ENCODE assay signal across 8 cellular contexts in the genomic region with DNA sequence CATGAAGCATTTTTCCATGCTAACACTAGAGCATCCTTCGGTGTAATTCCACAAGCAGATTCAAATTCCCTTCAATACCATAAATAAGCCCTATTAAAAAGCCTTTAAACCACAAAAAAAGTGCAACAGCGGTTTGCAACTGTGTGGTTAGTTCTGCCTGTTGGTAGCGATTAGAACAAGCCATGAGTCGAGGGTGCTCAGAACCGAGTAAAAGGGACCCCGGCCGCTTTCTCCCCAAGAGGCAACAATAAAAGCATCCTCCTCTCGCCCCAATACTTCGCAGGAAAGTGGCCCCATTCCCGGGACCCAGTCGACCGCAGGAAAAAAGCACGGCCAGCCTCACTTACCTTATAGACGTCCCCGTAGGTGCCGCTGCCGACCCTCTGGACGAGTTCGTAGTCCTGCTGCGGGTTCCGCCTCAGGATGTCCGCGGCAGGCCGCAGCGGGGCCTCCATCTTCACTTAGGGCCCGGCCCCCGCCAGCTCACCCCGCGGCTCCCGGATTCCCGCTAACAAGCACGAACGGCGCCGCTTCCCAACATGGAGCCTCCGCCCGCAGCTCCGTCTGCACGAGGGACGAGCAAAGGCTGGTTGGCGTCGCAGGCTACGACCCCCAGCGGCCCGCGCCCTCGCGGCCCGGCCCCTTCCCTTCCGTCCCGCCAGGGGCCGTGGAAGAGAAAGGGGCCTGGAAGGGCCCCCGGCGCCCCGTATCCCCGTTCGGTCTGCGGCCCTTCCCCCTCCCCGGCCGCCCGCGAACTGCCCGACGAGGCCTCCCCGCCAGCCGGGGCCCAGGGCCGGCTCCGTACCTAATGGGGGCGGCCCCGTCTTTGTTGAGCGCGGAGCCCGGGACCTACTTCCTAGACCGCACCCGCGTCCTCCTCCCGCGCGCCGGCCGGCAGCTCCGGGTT. TPM values are rescaled to one million over a fixed set of nuclear protein-coding genes. Genes with fewer than 3 reads are reported as not detected.
DNase-seq lines count a peak whose midpoint lies in the region; ATAC-seq and TF ChIP-seq lines count a peak whose summit lies in the region.

No MANE protein-coding gene starts in this region.

- BruUV-seq in mammary epithelial cell (replicated peaks; lab: Mats Ljungman, UMichigan) = no TSS peak

- DNase-seq in ELF-1 (ENCODE audit: low read depth, low spot score) = peak; percentile 69
- DNase-seq in HK-2 (ENCODE audit: unreplicated experiment) = peak; percentile 56
- peak; percentile 57 for DNase-seq in SW480 (ENCODE audit: low spot score)
- DNase-seq in mammary epithelial cell = peak; percentile 54
- DNase-seq in islet precursor cell = peak; percentile 74
- DNase-seq in spleen = peak; percentile 90
- DNase-seq in DMS153 (lab: John Stamatoyannopoulos, UW) = no peak

- TF ChIP-seq CTCF in mammary epithelial cell (conservative IDR thresholded peaks at IDR 0.05 in 1 of 2, IDR thresholded peaks at IDR 0.05 in 1 of 2; ENCODE audit: extremely low read depth in 1 of 2, insufficient read depth in 1 of 2, low read depth in 1 of 2, low read length in 2 of 2) = no peak
- TF ChIP-seq CTCF in spleen (IDR thresholded peaks at IDR 0.05 in 8 of 11, conservative IDR thresholded peaks at IDR 0.05 in 3 of 11) = no peak

- H3K27me3 ChIP-seq in mammary epithelial cell (ENCODE audit: insufficient read depth, low read length) = no peaks in the 10 kb centered on the region
- H3K27me3 ChIP-seq in spleen (replicated peaks in 1 of 7) = no peaks in the 10 kb centered on the region

- H2AFZ ChIP-seq in mammary epithelial cell (ENCODE audit: low read depth, low read length) = peak overlapping the region; percentile 100

- H3K36me3 ChIP-seq in mammary epithelial cell (ENCODE audit: insufficient read depth, low read length) = no peaks in the 10 kb centered on the region
- H3K36me3 ChIP-seq in spleen = peaks cover 0 to 10% (median 0%) of the 10 kb centered on the region in 6 donors

- H3K27ac ChIP-seq in mammary epithelial cell (ENCODE audit: insufficient read depth, low read depth, low read length) (peak overlapping the region; percentile 86), spleen (peak overlapping the region; percentile 87 to 98 (median 96))

- CTCF ChIA-PET in mammary epithelial cell (lab: Charles Lee; ENCODE audit: low non-redundant PET) = interaction anchor here (0.6 to 1.1 kb wide), 3 partner anchors 35 to 211 kb away, joined by 6 to 9 read pairs (median 8); no protein-coding TSS in a partner anchor

- TF ChIP-seq POLR2A in spleen (IDR thresholded peaks at IDR 0.05) = no peak

- peak; percentile 19 for ATAC-seq in GM21381 (IDR thresholded peaks at IDR 0.05; ENCODE audit: unreplicated experiment)

- H3K4me1 ChIP-seq in mammary epithelial cell (ENCODE audit: insufficient read depth, low read length) (peaks cover 42% of the 10 kb centered on the region), spleen (peaks cover 26 to 68% (median 51%) of the 10 kb centered on the region in 6 donors)

- no peaks in the 10 kb centered on the region for H4K20me1 ChIP-seq in mammary epithelial cell (ENCODE audit: insufficient read depth, low read length)

- dilution Hi-C loops in mammary epithelial cell (cut with HindIII; ENCODE audit: low sequenced_read_pairs) = no loop called here

- peak overlapping the region; percentile 92 for H3K9ac ChIP-seq in mammary epithelial cell (ENCODE audit: insufficient read depth, low read length)

- intact Hi-C loops in mammary epithelial cell (cut with micrococcal nuclease) = loop anchor here (1.0 to 5.0 kb wide), 8 partner anchors 79 to 670 kb away; a partner anchor contains a TSS
- intact Hi-C loops in spleen (cut with DNase I; ENCODE audit: low total_unique reads) = loop anchor here (2.0 kb wide), 1 partner anchor 215 kb away; no protein-coding TSS in a partner anchor

- in situ Hi-C loops in mammary epithelial cell (cut with MboI; ENCODE audit: low sequenced_read_pairs in 2 of 2) = loop anchor here in 1 of 2 donors (25.0 kb wide), 1 partner anchor 670 kb away; a partner anchor contains a TSS

- WGBS in mammary epithelial cell (ENCODE audit: low coverage, missing lambda C conversion rate) = under 1% methylated on average over 25 of the region's 82 CpGs
- WGBS in spleen, 5 donors = 0 to 2% (median 1%) methylated on average over 20 to 82 of the region's 82 CpGs

- H3K4me3 ChIP-seq in mammary epithelial cell (replicated peaks in 1 of 3; ENCODE audit: insufficient read depth in 1 of 3, low read depth in 2 of 3, low read length in 3 of 3) (peak overlapping the region; percentile 90 to 93 (median 92)), spleen (peak overlapping the region; percentile 75 to 91 (median 84))

- peaks cover 54% of the 10 kb centered on the region for H3K79me2 ChIP-seq in mammary epithelial cell (ENCODE audit: insufficient read depth, low read length)

- peak overlapping the region; percentile 94 for H3K4me2 ChIP-seq in mammary epithelial cell (ENCODE audit: insufficient read depth, low read depth, low read length)

- H3K9me3 ChIP-seq in mammary epithelial cell (replicated peaks; ENCODE audit: insufficient read depth, low read length) (no peaks in the 10 kb centered on the region), spleen (no peaks in the 10 kb centered on the region)

RNA-seq across cellular contexts. Expression of a gene that starts 0.5 kb away (rescaled TPM):
- 100 to 1,000 TPM in 1 of 2 donors, 10 to 100 TPM in 1; 67.6 to 123 TPM for total RNA-seq in mammary epithelial cell
- polyA plus RNA-seq in mammary epithelial cell = 13.0 TPM
- 14.4 TPM for polyA minus RNA-seq in mammary epithelial cell
- total RNA-seq in spleen = 100 to 1,000 TPM in 3 of 7 donors, 10 to 100 TPM in 4; 47.5 to 172 (median 57.9) TPM
- 10 to 100 TPM in 2 of 3 donors, 1 to 10 TPM in 1; 9.1 to 15.9 (median 11.9) TPM for polyA plus RNA-seq in spleen

RNA-seq across cellular contexts. Expression of a gene that starts 28.1 kb away (rescaled TPM):
- total RNA-seq in mammary epithelial cell (10 to 100 TPM in 1 of 2 donors, 1 to 10 TPM in 1; 7.5 to 21.2 TPM), spleen (1 to 10 TPM; 1.0 to 3.2 (median 1.7) TPM)
- polyA plus RNA-seq in mammary epithelial cell (9.7 TPM), spleen (1 to 10 TPM in 2 of 3 donors, under 1 TPM in 1; 0.91 to 1.4 (median 1.3) TPM)
- polyA minus RNA-seq in mammary epithelial cell = 4.5 TPM
